ENCODE assay signal across 8 cellular contexts in genomic region chr19:18097217-18097992, GRCh38. TPM values are rescaled to one million over a fixed set of nuclear protein-coding genes. Genes with fewer than 3 reads are reported as not detected.
A peak's percentile ranks its signal among the peaks of the same experiment; 100 is the strongest.
DNase-seq lines count a peak whose midpoint lies in the region; ATAC-seq, FAIRE-seq and TF ChIP-seq lines count a peak whose summit lies in the region.

Gene MAST3 (plus strand): TSS chr19:18097778. CDS start chr19:18097793, 15 bp downstream.

- no peaks in the 10 kb centered on the region for H3K27me3 ChIP-seq in BLaER1
- H3K27me3 ChIP-seq in gastroesophageal sphincter, result peaks cover 52% of the 10 kb centered on the region

- no peak for TF ChIP-seq POLR2A in gastroesophageal sphincter (IDR thresholded peaks at IDR 0.05)

- WGBS in gastroesophageal sphincter (ENCODE audit: low coverage in 1 of 2), 2 donors, result 52 to 100% methylated on average over 1 to 22 of the region's 54 CpGs

- peak; percentile 96 for DNase-seq in HTR-8/SVneo (ENCODE audit: insufficient read length, low spot score)
- DNase-seq in SK-N-DZ (ENCODE audit: low spot score), result peak; percentile 57
- DNase-seq in activated gamma-delta T cell treated with anti-CD3 and anti-CD28 coated beads, Interleukin-2, amount 50 U/mL, for 16 hours (ENCODE audit: low read depth), result peak; percentile 82
- DNase-seq in nucleus accumbens (lab: John Stamatoyannopoulos, UW), result peak in 53 of 56 donors; percentile 8 to 88 (median 76)
- DNase-seq in superior temporal gyrus (ENCODE audit: extremely low spot score), result peak; percentile 79

- ATAC-seq in GM19328 (IDR thresholded peaks at IDR 0.05; ENCODE audit: unreplicated experiment) (peak; percentile 50), gastroesophageal sphincter (peak; percentile 72)

- H3K4me1 ChIP-seq in BLaER1, result peaks cover 49% of the 10 kb centered on the region
- H3K4me1 ChIP-seq in gastroesophageal sphincter, result peaks cover 0 to 24% (median 17%) of the 10 kb centered on the region in 3 donors

- H3K4me2 ChIP-seq in BLaER1, result peak within 1 kb of the TSS; percentile 92

- no peak for TF ChIP-seq EP300 in gastroesophageal sphincter (IDR thresholded peaks at IDR 0.05)

- peaks cover 11% of the 10 kb centered on the region for H3K36me3 ChIP-seq in BLaER1
- H3K36me3 ChIP-seq in gastroesophageal sphincter, result no peaks in the 10 kb centered on the region

- H3K9ac ChIP-seq in BLaER1, result peak within 1 kb of the TSS; percentile 83

- TF ChIP-seq CTCF in gastroesophageal sphincter (IDR thresholded peaks at IDR 0.05), result no peak

- H3K27ac ChIP-seq in BLaER1, result peak within 1 kb of the TSS; percentile 73
- no peak within 1 kb of the TSS for H3K27ac ChIP-seq in gastroesophageal sphincter

- no peaks in the 10 kb centered on the region for H4K20me1 ChIP-seq in BLaER1

- H3K4me3 ChIP-seq in BLaER1, result peak within 1 kb of the TSS; percentile 82
- peak within 1 kb of the TSS in 1 of 2 donors; percentile 49 for H3K4me3 ChIP-seq in gastroesophageal sphincter

- H3K9me3 ChIP-seq in BLaER1, result no peaks in the 10 kb centered on the region
- H3K9me3 ChIP-seq in gastroesophageal sphincter, result no peaks in the 10 kb centered on the region

- peak; percentile 80 for FAIRE-seq in HTR-8/SVneo (lab: Jason Lieb, UNC)

RNA-seq across cellular contexts. Expression of gene MAST3, which starts in this region (rescaled TPM):
- 2.0 and 2.6 TPM in 2 replicates for polyA plus RNA-seq in SK-N-DZ (2014; cell fraction: cytosol; rRNA removed)
- 2.5 and 3.4 TPM in 2 replicates for polyA plus RNA-seq in SK-N-DZ (2014; cell fraction: nucleus; rRNA removed)
- 1 to 10 TPM; 3.3 to 8.8 (median 4.8) TPM for total RNA-seq in gastroesophageal sphincter
